Comparison of ENCODE assay signal across 16 cellular contexts in the genomic region with DNA sequence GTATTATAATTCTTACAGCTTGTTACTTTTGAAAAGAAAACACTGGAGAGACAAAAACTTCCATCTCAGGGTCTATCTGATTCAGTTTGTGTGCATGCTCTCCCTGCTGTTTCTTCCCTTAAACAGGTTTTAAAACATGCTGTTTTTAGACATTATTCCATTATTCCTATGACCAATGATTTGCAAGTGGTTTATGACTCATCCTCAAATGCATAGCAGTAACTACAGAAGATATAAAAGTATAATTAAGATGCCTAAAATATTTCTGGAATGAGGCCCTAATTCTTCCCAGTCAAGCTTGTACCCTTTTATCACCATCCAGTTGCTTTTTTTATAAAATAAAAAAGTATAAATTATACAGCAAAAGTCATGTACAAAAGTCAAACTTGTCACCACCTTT. TPM values are rescaled to one million over a fixed set of nuclear protein-coding genes. Genes with fewer than 3 reads are reported as not detected.
DNase-seq lines count a peak whose midpoint lies in the region; ATAC-seq and TF ChIP-seq lines count a peak whose summit lies in the region.
"Had no signal": no experiment of that assay in that cellular context is flagged by ENCODE, and none has a peak within 500 bp of the region (broad histone marks: within the 10 kb centered on the region; RNA-seq: fewer than 3 reads in every experiment).

No MANE protein-coding gene starts in this region.

- H3K9me3 ChIP-seq in SK-N-MC (ENCODE audit: low read depth, low read length) (no peaks in the 10 kb centered on the region), upper lobe of right lung (no peaks in the 10 kb centered on the region), endodermal cell (ENCODE audit: control insufficient read depth, low read length) (peaks cover 8% of the 10 kb centered on the region)
- H3K9me3 ChIP-seq: pancreas had no signal

- H3K27me3 ChIP-seq in upper lobe of right lung (no peaks in the 10 kb centered on the region), endodermal cell (ENCODE audit: control insufficient read depth, insufficient read depth, low read length, poor library complexity, severe bottlenecking) (no peaks in the 10 kb centered on the region)
- H3K27me3 ChIP-seq: pancreas had no signal

- H3K4me1 ChIP-seq in upper lobe of right lung (no peaks in the 10 kb centered on the region), endodermal cell (ENCODE audit: control insufficient read depth, insufficient read depth, low read length) (peaks cover 9% of the 10 kb centered on the region)

- ATAC-seq in upper lobe of right lung = no peak
- no peak for ATAC-seq in HG02623 (IDR thresholded peaks at IDR 0.05; ENCODE audit: unreplicated experiment)
- ATAC-seq: left cardiac atrium, pancreas had no signal

- H3K4me3 Mint-ChIP-seq in endodermal cell = no peak overlapping the region
- H3K4me3 Mint-ChIP-seq: activated CD4-positive, alpha-beta T cell treated with anti-CD3 and anti-CD28 coated beads, Interleukin-2, amount 10 ng/mL, durations not matched to agents 24 days and 14 days; activated naive CD4-positive, alpha-beta T cell treated with anti-CD3 and anti-CD28 coated beads, Interleukin-2, amount 10 ng/mL, durations not matched to agents 7 days and 5 days had no signal

- H3K27ac ChIP-seq in SK-N-MC = peak overlapping the region; percentile 89
- no peak overlapping the region for H3K27ac ChIP-seq in upper lobe of right lung
- no peak overlapping the region for H3K27ac ChIP-seq in endodermal cell (ENCODE audit: low read depth, low read length)
- H3K27ac ChIP-seq: pancreas had no signal

- H3K9me3 Mint-ChIP-seq in endodermal cell = peaks cover 5% of the 10 kb centered on the region
- H3K9me3 Mint-ChIP-seq: activated CD4-positive, alpha-beta T cell treated with anti-CD3 and anti-CD28 coated beads, Interleukin-2, amount 10 ng/mL, durations not matched to agents 24 days and 14 days; activated naive CD4-positive, alpha-beta T cell treated with anti-CD3 and anti-CD28 coated beads, Interleukin-2, amount 10 ng/mL, durations not matched to agents 7 days and 5 days had no signal

- no peaks in the 10 kb centered on the region for H3K27me3 Mint-ChIP-seq in endodermal cell (ENCODE audit: insufficient read depth)
- H3K27me3 Mint-ChIP-seq: activated naive CD4-positive, alpha-beta T cell treated with anti-CD3 and anti-CD28 coated beads, Interleukin-2, amount 10 ng/mL, durations not matched to agents 7 days and 5 days had no signal

- H3K36me3 ChIP-seq in SK-N-MC (ENCODE audit: insufficient read depth, low read length) (no peaks in the 10 kb centered on the region), upper lobe of right lung (no peaks in the 10 kb centered on the region), endodermal cell (ENCODE audit: control insufficient read depth, insufficient read depth, low read length) (no peaks in the 10 kb centered on the region)
- H3K36me3 ChIP-seq: pancreas had no signal

- no peak overlapping the region for H3K27ac Mint-ChIP-seq in endodermal cell
- H3K27ac Mint-ChIP-seq: activated CD4-positive, alpha-beta T cell treated with anti-CD3 and anti-CD28 coated beads, Interleukin-2, amount 10 ng/mL, durations not matched to agents 24 days and 14 days; activated naive CD4-positive, alpha-beta T cell treated with anti-CD3 and anti-CD28 coated beads, Interleukin-2, amount 10 ng/mL, durations not matched to agents 7 days and 5 days had no signal

- peak overlapping the region; percentile 53 for H3K9ac ChIP-seq in SK-N-MC (ENCODE audit: insufficient read length)
- H3K9ac ChIP-seq in endodermal cell (ENCODE audit: extremely low read depth, low read length, poor library complexity, severe bottlenecking) = no peak overlapping the region

- H3K4me3 ChIP-seq in SK-N-MC = peak overlapping the region; percentile 42; the same call in 1 of the 2 replicates
- no peak overlapping the region for H3K4me3 ChIP-seq in upper lobe of right lung
- H3K4me3 ChIP-seq in endodermal cell (ENCODE audit: low read length) = no peak overlapping the region
- H3K4me3 ChIP-seq: pancreas had no signal

- intact Hi-C loops in upper lobe of right lung (cut with DNase I) = no loop called here

- peak; percentile 20 for DNase-seq in H4 (ENCODE audit: low spot score)
- DNase-seq in SK-N-MC (ENCODE audit: low read depth, low spot score) = no peak
- peak; percentile 54 for DNase-seq in fibroblast of peridontal ligament (ENCODE audit: extremely low read depth)
- no peak for DNase-seq in upper lobe of right lung
- DNase-seq in COLO668 (lab: John Stamatoyannopoulos, UW; ENCODE audit: unreplicated experiment) = no peak
- DNase-seq in endodermal cell = no peak
- DNase-seq: activated CD4-positive, alpha-beta T cell treated with anti-CD3 and anti-CD28 coated beads, Interleukin-2, amount 10 ng/mL, durations not matched to agents 24 days and 14 days; activated naive CD4-positive, alpha-beta T cell treated with anti-CD3 and anti-CD28 coated beads, Interleukin-2, amount 10 ng/mL, durations not matched to agents 7 days and 5 days; caudate nucleus; left cardiac atrium; NCI-H1092; NCI-H2171 treated with DMSO at 0.1 percent for 48 hours; pancreas; stimulated activated CD4-positive, alpha-beta T cell treated with anti-CD3 and anti-CD28 coated beads, Interleukin-12 subunit alpha, Interleukin-12 subunit beta, amount 100 ng/mL, for 4 hours; T-helper 9 cell had no signal

- no peak for TF ChIP-seq CTCF in upper lobe of right lung (IDR thresholded peaks at IDR 0.05)
- no peak for TF ChIP-seq CTCF in endodermal cell (conservative IDR thresholded peaks at IDR 0.05)

- peaks cover 10% of the 10 kb centered on the region for H3K36me3 Mint-ChIP-seq in endodermal cell (ENCODE audit: low read depth)
- H3K36me3 Mint-ChIP-seq: activated naive CD4-positive, alpha-beta T cell treated with anti-CD3 and anti-CD28 coated beads, Interleukin-2, amount 10 ng/mL, durations not matched to agents 7 days and 5 days had no signal

- peaks cover 25% of the 10 kb centered on the region for H3K4me1 Mint-ChIP-seq in endodermal cell

RNA-seq across cellular contexts. Expression of a gene that starts 3.7 kb away (rescaled TPM):
- total RNA-seq in H4 (2014; rRNA removed; shearing (Covaris generic)) = 7.7 and 8.7 TPM in 2 replicates
- total RNA-seq in upper lobe of right lung (8.5 TPM), endodermal cell (10 to 100 TPM; 15.2 to 34.9 TPM)
- polyA plus RNA-seq in endodermal cell (2013, experiment 1 of 2) = 6.8 TPM
- 8.5 TPM for polyA plus RNA-seq in endodermal cell (2013, experiment 2 of 2)

Comparison
In these comparisons a context has a peak if more than half of its experiments do, and no peak if none do; other contexts are left out.
1. DNase-seq: peak in H4 (single experiment) and fibroblast of peridontal ligament (single experiment); none in SK-N-MC (single experiment), upper lobe of right lung (single experiment), COLO668 (single experiment) and endodermal cell (single experiment).